Comparison of ENCODE assay signal across 1 cellular context in genomic region chr6:56795852-56796532, GRCh38.
TF ChIP-seq lines count a peak whose summit lies in the region.

No MANE protein-coding gene starts in this region.

TF ChIP-seq in SK-N-SH, 30 proteins besides CTCF, POLR2A, EP300 and RAD21 (continued from another document):
- TF ChIP-seq PBX3 (IDR thresholded peaks at IDR 0.05) (peak; percentile 84), RXRA (IDR thresholded peaks at IDR 0.05; ENCODE audit: borderline replicate concordance, low read depth) (0 out of 2 replicates have a peak, but pooled peaks have one; percentile 11)
- TF ChIP-seq, protein P1, sequence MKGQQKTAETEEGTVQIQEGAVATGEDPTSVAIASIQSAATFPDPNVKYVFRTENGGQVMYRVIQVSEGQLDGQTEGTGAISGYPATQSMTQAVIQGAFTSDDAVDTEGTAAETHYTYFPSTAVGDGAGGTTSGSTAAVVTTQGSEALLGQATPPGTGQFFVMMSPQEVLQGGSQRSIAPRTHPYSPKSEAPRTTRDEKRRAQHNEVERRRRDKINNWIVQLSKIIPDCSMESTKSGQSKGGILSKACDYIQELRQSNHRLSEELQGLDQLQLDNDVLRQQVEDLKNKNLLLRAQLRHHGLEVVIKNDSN (IDR thresholded peaks at IDR 0.05; ENCODE audit: borderline replicate concordance, low read depth), result no peak
